ENCODE assay signal across 7 cellular contexts in the genomic region with DNA sequence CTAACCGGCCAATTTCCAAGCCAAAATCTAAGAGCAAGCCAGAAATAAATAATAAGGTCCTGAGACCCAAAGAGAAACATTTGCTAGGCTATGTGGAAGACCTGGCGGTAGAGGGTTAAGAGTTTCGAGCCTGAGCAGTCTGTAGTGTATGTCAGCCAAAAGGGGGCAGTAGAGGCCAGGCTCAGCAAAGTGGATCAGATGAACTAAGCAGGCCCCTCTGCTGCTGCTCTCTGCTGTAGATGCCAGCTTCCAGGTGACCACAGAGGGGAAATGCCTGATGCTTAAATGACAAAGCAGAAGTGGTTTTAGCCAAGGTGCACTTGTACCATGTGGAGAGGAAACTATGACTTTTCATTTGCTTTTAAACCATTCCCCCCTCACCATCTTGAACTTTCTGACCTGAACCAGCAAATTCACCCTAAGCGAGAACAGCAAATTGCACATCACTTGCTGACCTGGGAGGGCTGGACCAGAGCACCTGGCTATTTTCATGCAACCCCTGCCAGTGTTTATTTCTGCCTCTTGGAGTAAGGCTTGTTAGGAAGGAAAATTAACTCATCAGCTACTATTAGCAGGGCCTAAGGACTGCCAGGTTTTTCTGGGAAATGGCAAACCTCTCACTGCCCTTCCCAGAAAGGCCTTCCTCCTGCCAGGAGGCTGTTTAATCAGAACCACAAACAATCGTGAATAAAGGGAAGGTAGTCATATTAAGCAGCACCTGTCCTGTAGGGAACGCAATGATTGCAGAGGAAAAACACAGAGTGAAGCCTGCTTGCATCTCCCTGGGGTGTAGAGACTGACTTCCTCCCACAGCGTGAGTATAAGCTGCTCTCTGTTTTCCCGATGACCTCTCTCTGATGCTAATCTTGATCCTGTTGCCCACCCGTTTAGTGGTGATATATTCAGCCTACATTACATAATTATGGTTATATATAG.
DNase-seq lines count a peak whose midpoint lies in the region; ATAC-seq, FAIRE-seq and TF ChIP-seq lines count a peak whose summit lies in the region.

No MANE protein-coding gene starts in this region.

- DNase-seq in DND-41 (peak; percentile 27), NCI-H2081 (lab: John Stamatoyannopoulos, UW) (peak; percentile 66 to 90), adrenal gland (peak; percentile 21 to 69 (median 34)), inferior parietal cortex (ENCODE audit: extremely low spot score) (peak; percentile 25), urothelium cell line (ENCODE audit: low spot score) (peak; percentile 61)

- ATAC-seq in DND-41 (ENCODE audit: insufficient read depth, low read depth) (peak; percentile 58; the same call in 2 of the 3 replicates), GM18873 (IDR thresholded peaks at IDR 0.05; ENCODE audit: low FRiP score, unreplicated experiment) (peak; percentile 75), HG03025 (IDR thresholded peaks at IDR 0.05; ENCODE audit: low FRiP score, unreplicated experiment) (peak; percentile 92)

- no peak overlapping the region for H3K9ac ChIP-seq in DND-41 (ENCODE audit: low read depth, low read length)

- H3K4me2 ChIP-seq in DND-41 (ENCODE audit: insufficient read depth, low read length): no peak overlapping the region

- no peaks in the 10 kb centered on the region for H4K20me1 ChIP-seq in DND-41 (ENCODE audit: insufficient read depth, low read length)

- H3K79me2 ChIP-seq in DND-41 (ENCODE audit: insufficient read depth, low read length): no peaks in the 10 kb centered on the region

- peak; percentile 68 for TF ChIP-seq CTCF in DND-41 (IDR thresholded peaks at IDR 0.05; ENCODE audit: borderline replicate concordance, extremely low read depth, low read length, poor library complexity, severe bottlenecking)
- TF ChIP-seq CTCF in adrenal gland (IDR thresholded peaks at IDR 0.05): peak; percentile 29 to 57 (median 44)

- intact Hi-C loops in adrenal gland (cut with DNase I): loop anchor here in 1 of 2 donors (10.0 kb wide), 1 partner anchor 842 kb away; the partner anchor contains the start of gene BRINP1

- TF ChIP-seq POLR2A in adrenal gland (IDR thresholded peaks at IDR 0.05): no peak

- H3K36me3 ChIP-seq in DND-41 (ENCODE audit: insufficient read depth, low read length): no peaks in the 10 kb centered on the region
- H3K36me3 ChIP-seq in adrenal gland (replicated peaks in 1 of 2): no peaks in the 10 kb centered on the region

- H3K4me3 ChIP-seq in DND-41 (ENCODE audit: low read depth in 1 of 2, low read length in 2 of 2): no peak overlapping the region
- no peak overlapping the region for H3K4me3 ChIP-seq in adrenal gland

- no peak overlapping the region for H2AFZ ChIP-seq in DND-41 (ENCODE audit: low read depth, low read length)

- no peaks in the 10 kb centered on the region for H3K27me3 ChIP-seq in DND-41 (ENCODE audit: insufficient read depth, low read length, poor library complexity)
- H3K27me3 ChIP-seq in adrenal gland: no peaks in the 10 kb centered on the region

- H3K4me1 ChIP-seq in DND-41 (ENCODE audit: insufficient read depth, low read length): no peaks in the 10 kb centered on the region
- H3K4me1 ChIP-seq in adrenal gland (replicated peaks in 1 of 2): no peaks in the 10 kb centered on the region

- H3K9me3 ChIP-seq in DND-41 (ENCODE audit: insufficient read depth, low read length, severe bottlenecking): no peaks in the 10 kb centered on the region
- no peaks in the 10 kb centered on the region for H3K9me3 ChIP-seq in adrenal gland (replicated peaks in 1 of 3)

- no peak for FAIRE-seq in urothelium cell line (lab: Jason Lieb, UNC)

- 43 to 55% (median 45%) methylated on average over 9 of the region's 9 CpGs for WGBS in adrenal gland, 4 donors

- H3K27ac ChIP-seq in DND-41 (ENCODE audit: low read length) (no peak overlapping the region), adrenal gland (no peak overlapping the region)

Comparison
In these comparisons a context has a peak if more than half of its experiments do, and no peak if none do; other contexts are left out.
1. DNase-seq: peak in every context shown above with its lines; median percentile 78 in NCI-H2081; 61 in urothelium cell line; 34 in adrenal gland; 27 in DND-41; 25 in inferior parietal cortex.